ENCODE assay signal across 1 cellular context in genomic region chr7:107322015-107322414, GRCh38.
TF ChIP-seq lines count a peak whose summit lies in the region.

No MANE protein-coding gene starts in this region.

TF ChIP-seq in K562, 482 proteins besides CTCF, POLR2A, EP300 and RAD21 (continued from another document and continues in another):
- TF ChIP-seq, protein P1, sequence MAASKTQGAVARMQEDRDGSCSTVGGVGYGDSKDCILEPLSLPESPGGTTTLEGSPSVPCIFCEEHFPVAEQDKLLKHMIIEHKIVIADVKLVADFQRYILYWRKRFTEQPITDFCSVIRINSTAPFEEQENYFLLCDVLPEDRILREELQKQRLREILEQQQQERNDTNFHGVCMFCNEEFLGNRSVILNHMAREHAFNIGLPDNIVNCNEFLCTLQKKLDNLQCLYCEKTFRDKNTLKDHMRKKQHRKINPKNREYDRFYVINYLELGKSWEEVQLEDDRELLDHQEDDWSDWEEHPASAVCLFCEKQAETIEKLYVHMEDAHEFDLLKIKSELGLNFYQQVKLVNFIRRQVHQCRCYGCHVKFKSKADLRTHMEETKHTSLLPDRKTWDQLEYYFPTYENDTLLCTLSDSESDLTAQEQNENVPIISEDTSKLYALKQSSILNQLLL (CRISPR knock-in tag; IDR thresholded peaks at IDR 0.05; ENCODE audit: borderline replicate concordance): no peak
- TF ChIP-seq XRCC3 (IDR thresholded peaks at IDR 0.05) (no peak), ELF4 (CRISPR knock-in tag; IDR thresholded peaks at IDR 0.05) (no peak), SRSF1 (IDR thresholded peaks at IDR 0.05; ENCODE audit: low read depth, low read length) (no peak), ARID1B (IDR thresholded peaks at IDR 0.05) (peak; percentile 85), PCBP2 (IDR thresholded peaks at IDR 0.05; ENCODE audit: low read depth, low read length, poor library complexity, severe bottlenecking) (no peak), ZNF445 (CRISPR knock-in tag; IDR thresholded peaks at IDR 0.05; ENCODE audit: low read depth) (no peak), ATF6 (CRISPR knock-in tag; IDR thresholded peaks at IDR 0.05) (no peak), ZNF639 (CRISPR knock-in tag; conservative IDR thresholded peaks at IDR 0.05 in 1 of 2, IDR thresholded peaks at IDR 0.05 in 1 of 2) (no peak), POLR2G (IDR thresholded peaks at IDR 0.05; ENCODE audit: low read depth, low read length) (no peak), KAT2B (IDR thresholded peaks at IDR 0.05; ENCODE audit: low read depth, low read length) (no peak), NR1H2 (CRISPR knock-in tag; IDR thresholded peaks at IDR 0.05) (no peak), MGA (IDR thresholded peaks at IDR 0.05) (no peak), ZNF121 (CRISPR knock-in tag; conservative IDR thresholded peaks at IDR 0.05) (no peak), EHMT2 (IDR thresholded peaks at IDR 0.05) (no peak), ZNF316 (IDR thresholded peaks at IDR 0.05) (no peak), TRIM25 (IDR thresholded peaks at IDR 0.05; ENCODE audit: borderline replicate concordance) (no peak), LCOR (CRISPR knock-in tag; IDR thresholded peaks at IDR 0.05) (peak; percentile 71), TAF1 (IDR thresholded peaks at IDR 0.05; ENCODE audit: control insufficient read depth, extremely low read depth, insufficient read depth, low read length, severe bottlenecking) (no peak)
- TF ChIP-seq, protein P2, sequence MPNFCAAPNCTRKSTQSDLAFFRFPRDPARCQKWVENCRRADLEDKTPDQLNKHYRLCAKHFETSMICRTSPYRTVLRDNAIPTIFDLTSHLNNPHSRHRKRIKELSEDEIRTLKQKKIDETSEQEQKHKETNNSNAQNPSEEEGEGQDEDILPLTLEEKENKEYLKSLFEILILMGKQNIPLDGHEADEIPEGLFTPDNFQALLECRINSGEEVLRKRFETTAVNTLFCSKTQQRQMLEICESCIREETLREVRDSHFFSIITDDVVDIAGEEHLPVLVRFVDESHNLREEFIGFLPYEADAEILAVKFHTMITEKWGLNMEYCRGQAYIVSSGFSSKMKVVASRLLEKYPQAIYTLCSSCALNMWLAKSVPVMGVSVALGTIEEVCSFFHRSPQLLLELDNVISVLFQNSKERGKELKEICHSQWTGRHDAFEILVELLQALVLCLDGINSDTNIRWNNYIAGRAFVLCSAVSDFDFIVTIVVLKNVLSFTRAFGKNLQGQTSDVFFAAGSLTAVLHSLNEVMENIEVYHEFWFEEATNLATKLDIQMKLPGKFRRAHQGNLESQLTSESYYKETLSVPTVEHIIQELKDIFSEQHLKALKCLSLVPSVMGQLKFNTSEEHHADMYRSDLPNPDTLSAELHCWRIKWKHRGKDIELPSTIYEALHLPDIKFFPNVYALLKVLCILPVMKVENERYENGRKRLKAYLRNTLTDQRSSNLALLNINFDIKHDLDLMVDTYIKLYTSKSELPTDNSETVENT (CRISPR knock-in tag; IDR thresholded peaks at IDR 0.05): no peak
